In the genomic region with DNA sequence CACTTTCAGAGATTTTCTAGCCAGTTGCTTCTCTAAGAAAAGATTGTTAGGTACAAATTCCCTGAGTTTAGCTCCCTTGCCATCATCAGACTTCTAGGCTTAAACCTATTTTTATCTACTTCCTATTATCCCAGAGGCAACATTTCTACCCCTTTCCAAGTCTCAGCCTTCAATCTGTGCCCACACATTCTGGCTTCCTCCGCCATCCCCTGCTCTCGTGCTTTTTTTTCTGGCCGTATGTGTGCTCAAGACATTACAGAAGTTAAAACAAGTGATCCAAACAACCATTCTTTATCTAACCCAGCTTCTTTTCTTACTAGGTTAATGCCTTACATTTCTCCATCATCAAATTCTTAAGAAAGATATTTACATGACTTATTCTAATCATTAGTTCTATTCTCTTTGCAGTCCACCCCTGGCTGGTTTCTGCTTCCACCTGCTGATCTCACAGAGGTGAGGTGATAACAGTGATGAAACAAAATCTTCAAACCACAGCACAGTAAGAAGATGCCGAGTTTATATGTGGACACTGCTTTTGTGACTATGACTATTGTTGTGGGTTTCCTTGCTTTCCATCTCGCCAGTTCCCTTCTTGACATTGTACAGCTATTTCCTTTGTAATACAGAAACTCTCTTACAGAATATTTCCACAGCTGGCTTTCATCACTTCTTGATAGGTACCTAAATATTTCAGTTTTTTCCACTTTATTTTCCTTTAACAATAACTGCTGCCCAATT, we compare ENCODE assay signal across 12 cellular contexts. TPM values are rescaled to one million over a fixed set of nuclear protein-coding genes. Genes with fewer than 3 reads are reported as not detected.
A peak's percentile ranks its signal among the peaks of the same experiment; 100 is the strongest.
DNase-seq lines count a peak whose midpoint lies in the region; ATAC-seq, FAIRE-seq and TF ChIP-seq lines count a peak whose summit lies in the region.
"Had no signal": no experiment of that assay in that cellular context is flagged by ENCODE, and none has a peak within 500 bp of the region (broad histone marks: within the 10 kb centered on the region; RNA-seq: fewer than 3 reads in every experiment).

No MANE protein-coding gene starts in this region.

- no peak for TF ChIP-seq EP300 in tibial nerve (IDR thresholded peaks at IDR 0.05)

- no peaks in the 10 kb centered on the region for H3K27me3 ChIP-seq in tibial nerve

- 45 to 48% methylated on average over 5 of the region's 5 CpGs for WGBS in tibial nerve, 2 donors

- peaks cover 2% of the 10 kb centered on the region for H3K27me3 Mint-ChIP-seq in activated naive CD8-positive, alpha-beta T cell

- H3K4me3 Mint-ChIP-seq in activated naive CD8-positive, alpha-beta T cell: peak overlapping the region; percentile 15
- H3K4me3 Mint-ChIP-seq: effector memory CD8-positive, alpha-beta T cell had no signal

- no peaks in the 10 kb centered on the region for H3K36me3 Mint-ChIP-seq in activated naive CD8-positive, alpha-beta T cell

- no peak overlapping the region for H3K4me3 ChIP-seq in tibial nerve

- H3K4me1 Mint-ChIP-seq in activated naive CD8-positive, alpha-beta T cell (ENCODE audit: low read depth): peaks cover 15% of the 10 kb centered on the region

- TF ChIP-seq POLR2A in GM12892 (IDR thresholded peaks at IDR 0.05; ENCODE audit: low read depth, low read length) (no peak), tibial nerve (IDR thresholded peaks at IDR 0.05) (no peak)

- H3K9me3 Mint-ChIP-seq in activated naive CD8-positive, alpha-beta T cell (ENCODE audit: low read depth): no peaks in the 10 kb centered on the region
- H3K9me3 Mint-ChIP-seq: effector memory CD8-positive, alpha-beta T cell had no signal

- no peaks in the 10 kb centered on the region for H3K36me3 ChIP-seq in tibial nerve

- TF ChIP-seq CTCF in tibial nerve (IDR thresholded peaks at IDR 0.05): no peak

- no peaks in the 10 kb centered on the region for H3K4me1 ChIP-seq in tibial nerve

- FAIRE-seq in GM12892 (lab: Jason Lieb, UNC): peak; percentile 74
- FAIRE-seq: H1, HTR-8/SVneo had no signal

- DNase-seq in GM12892 (ENCODE audit: insufficient read length) (no peak), tibial nerve (ENCODE audit: low spot score in 2 of 2) (no peak), DMS153 treated with DMSO at 0.1 percent for 48 hours (lab: John Stamatoyannopoulos, UW; ENCODE audit: unreplicated experiment) (no peak), NCI-H82 (lab: John Stamatoyannopoulos, UW) (no peak), NCI-H128 (lab: John Stamatoyannopoulos, UW; ENCODE audit: unreplicated experiment) (no peak)
- DNase-seq: effector memory CD8-positive, alpha-beta T cell; SHP77 had no signal

- no peaks in the 10 kb centered on the region for H3K9me3 ChIP-seq in tibial nerve

- H3K27ac ChIP-seq in tibial nerve: no peak overlapping the region

- H3K27ac Mint-ChIP-seq in activated naive CD8-positive, alpha-beta T cell: peak overlapping the region; percentile 86
- H3K27ac Mint-ChIP-seq: effector memory CD8-positive, alpha-beta T cell had no signal

- peak; percentile 62 for ATAC-seq in GM18873 (IDR thresholded peaks at IDR 0.05; ENCODE audit: low FRiP score, unreplicated experiment)
- ATAC-seq in HG03135 (IDR thresholded peaks at IDR 0.05; ENCODE audit: unreplicated experiment): peak; percentile 63
- ATAC-seq: effector memory CD8-positive, alpha-beta T cell had no signal

RNA-seq across cellular contexts. Expression of a gene that starts 18.3 kb away (rescaled TPM):
- 19.7 TPM for polyA plus RNA-seq in GM12892 (2012; ENCODE audit: missing spikeins)
- total RNA-seq in tibial nerve: 10 to 100 TPM; 14.4 to 45.4 (median 26.6) TPM
